ENCODE assay signal across 10 cellular contexts in genomic region chr7:36312064-36312914, GRCh38.
A peak's percentile ranks its signal among the peaks of the same experiment; 100 is the strongest.
DNase-seq lines count a peak whose midpoint lies in the region; ATAC-seq and TF ChIP-seq lines count a peak whose summit lies in the region.
"Had no signal": no experiment of that assay in that cellular context is flagged by ENCODE, and none has a peak within 500 bp of the region (broad histone marks: within the 10 kb centered on the region; RNA-seq: fewer than 3 reads in every experiment).

No MANE protein-coding gene starts in this region.

- peak; percentile 78 for TF ChIP-seq CTCF in OCI-LY7 (conservative IDR thresholded peaks at IDR 0.05; ENCODE audit: low read length)
- TF ChIP-seq CTCF in thyroid gland (IDR thresholded peaks at IDR 0.05): peak in 4 of 6 experiments; percentile 11 to 40 (median 35)

- no peak overlapping the region for H3K4me3 Mint-ChIP-seq in activated T-helper 1 cell treated with anti-CD3 and anti-CD28 coated beads, Interleukin-12 subunit alpha, Interleukin-12 subunit beta, Interleukin-2, Interleukin-4 antibody, amounts not matched to agents 30 ng/mL and 10 ng/mL and 1 ng/mL, durations not matched to agents 14 hours and 24 hours and 36 hours

- H3K27ac ChIP-seq in OCI-LY7 (ENCODE audit: low read depth, low read length, poor library complexity, severe bottlenecking) (no peak overlapping the region), epithelial cell of prostate (no peak overlapping the region), thyroid gland (no peak overlapping the region)
- H3K27ac ChIP-seq: BLaER1 treated with 17β-estradiol and CSF1 and Interleukin-3, amounts not matched to agents 10 nM and 100 nM; vagina had no signal

- H3K4me3 ChIP-seq in OCI-LY7 (ENCODE audit: low read depth, low read length, poor library complexity, severe bottlenecking) (no peak overlapping the region), thyroid gland (replicated peaks in 1 of 3) (no peak overlapping the region)
- H3K4me3 ChIP-seq: BLaER1 treated with 17β-estradiol and CSF1 and Interleukin-3, amounts not matched to agents 10 nM and 100 nM; vagina had no signal

- H3K4me1 ChIP-seq in OCI-LY7 (ENCODE audit: insufficient read depth, low read length, poor library complexity, severe bottlenecking) (no peaks in the 10 kb centered on the region), thyroid gland (no peaks in the 10 kb centered on the region)
- H3K4me1 ChIP-seq: vagina had no signal

- peak overlapping the region; percentile 94 for H2AFZ ChIP-seq in OCI-LY7 (ENCODE audit: low read length)

- CTCF ChIA-PET in OCI-LY7 (lab: Charles Lee; ENCODE audit: unreplicated experiment): no interaction called here

- H3K36me3 ChIP-seq in OCI-LY7 (ENCODE audit: insufficient read depth, low read length): no peaks in the 10 kb centered on the region
- H3K36me3 ChIP-seq in thyroid gland: no peaks in the 10 kb centered on the region
- H3K36me3 ChIP-seq: BLaER1 treated with 17β-estradiol and CSF1 and Interleukin-3, amounts not matched to agents 10 nM and 100 nM; vagina had no signal

- no peaks in the 10 kb centered on the region for H3K9me2 ChIP-seq in OCI-LY7 (ENCODE audit: insufficient read depth, low read length)

- H3K9me3 ChIP-seq in OCI-LY7 (ENCODE audit: low read length): no peaks in the 10 kb centered on the region
- H3K9me3 ChIP-seq in thyroid gland: no peaks in the 10 kb centered on the region
- H3K9me3 ChIP-seq: BLaER1 treated with 17β-estradiol and CSF1 and Interleukin-3, amounts not matched to agents 10 nM and 100 nM; vagina had no signal

- peak overlapping the region; percentile 63 for H3K4me2 ChIP-seq in OCI-LY7 (ENCODE audit: low read length)
- H3K4me2 ChIP-seq: BLaER1 treated with 17β-estradiol and CSF1 and Interleukin-3, amounts not matched to agents 10 nM and 100 nM had no signal

- peak; percentile 3 for DNase-seq in activated T-helper 1 cell treated with Interleukin-2 at 50 U/mL for 16 hours (ENCODE audit: low read depth)
- DNase-seq in activated T-helper 1 cell treated with anti-CD3 and anti-CD28 coated beads, Interleukin-12 subunit alpha, Interleukin-12 subunit beta, Interleukin-2, Interleukin-4 antibody, amounts not matched to agents 30 ng/mL and 10 ng/mL and 1 ng/mL, durations not matched to agents 14 hours and 24 hours and 36 hours (ENCODE audit: low spot score): no peak
- peak; percentile 77 for DNase-seq in OCI-LY7 (ENCODE audit: low spot score)
- DNase-seq in epithelial cell of prostate (ENCODE audit: low read depth, low spot score): peak; percentile 20
- peak; percentile 52 to 62 for DNase-seq in thyroid gland
- DNase-seq in SW 1271 (lab: John Stamatoyannopoulos, UW): no peak
- no peak for DNase-seq in superior temporal gyrus (ENCODE audit: extremely low spot score)

- H3K27me3 ChIP-seq in thyroid gland: no peaks in the 10 kb centered on the region
- H3K27me3 ChIP-seq: BLaER1 treated with 17β-estradiol and CSF1 and Interleukin-3, amounts not matched to agents 10 nM and 100 nM; vagina had no signal

- H3K4me1 Mint-ChIP-seq in activated T-helper 1 cell treated with anti-CD3 and anti-CD28 coated beads, Interleukin-12 subunit alpha, Interleukin-12 subunit beta, Interleukin-2, Interleukin-4 antibody, amounts not matched to agents 30 ng/mL and 10 ng/mL and 1 ng/mL, durations not matched to agents 14 hours and 24 hours and 36 hours (ENCODE audit: low read depth): peaks cover 6% of the 10 kb centered on the region

- intact Hi-C loops in activated T-helper 1 cell treated with anti-CD3 and anti-CD28 coated beads, Interleukin-12 subunit alpha, Interleukin-12 subunit beta, Interleukin-2, Interleukin-4 antibody, amounts not matched to agents 30 ng/mL and 10 ng/mL and 1 ng/mL, durations not matched to agents 14 hours and 24 hours and 36 hours (cut with micrococcal nuclease): no loop called here
- intact Hi-C loops in OCI-LY7 (cut with micrococcal nuclease; ENCODE audit: unreplicated experiment): no loop called here
- intact Hi-C loops in thyroid gland (cut with DNase I): no loop called here

- H3K9me3 Mint-ChIP-seq in activated T-helper 1 cell treated with anti-CD3 and anti-CD28 coated beads, Interleukin-12 subunit alpha, Interleukin-12 subunit beta, Interleukin-2, Interleukin-4 antibody, amounts not matched to agents 30 ng/mL and 10 ng/mL and 1 ng/mL, durations not matched to agents 14 hours and 24 hours and 36 hours: no peaks in the 10 kb centered on the region

- H4K20me1 ChIP-seq in OCI-LY7 (ENCODE audit: insufficient read depth, low read length): no peaks in the 10 kb centered on the region
- H4K20me1 ChIP-seq: BLaER1 treated with 17β-estradiol and CSF1 and Interleukin-3, amounts not matched to agents 10 nM and 100 nM had no signal

- ATAC-seq in GM19463 (IDR thresholded peaks at IDR 0.05; ENCODE audit: unreplicated experiment): no peak

- peaks cover 7% of the 10 kb centered on the region for H3K27me3 Mint-ChIP-seq in activated T-helper 1 cell treated with anti-CD3 and anti-CD28 coated beads, Interleukin-12 subunit alpha, Interleukin-12 subunit beta, Interleukin-2, Interleukin-4 antibody, amounts not matched to agents 30 ng/mL and 10 ng/mL and 1 ng/mL, durations not matched to agents 14 hours and 24 hours and 36 hours (ENCODE audit: insufficient read depth)

- TF ChIP-seq POLR2A in thyroid gland (IDR thresholded peaks at IDR 0.05): no peak

- H3K36me3 Mint-ChIP-seq in activated T-helper 1 cell treated with anti-CD3 and anti-CD28 coated beads, Interleukin-12 subunit alpha, Interleukin-12 subunit beta, Interleukin-2, Interleukin-4 antibody, amounts not matched to agents 30 ng/mL and 10 ng/mL and 1 ng/mL, durations not matched to agents 14 hours and 24 hours and 36 hours (ENCODE audit: low read depth): no peaks in the 10 kb centered on the region

- no peak overlapping the region for H3K27ac Mint-ChIP-seq in activated T-helper 1 cell treated with anti-CD3 and anti-CD28 coated beads, Interleukin-12 subunit alpha, Interleukin-12 subunit beta, Interleukin-2, Interleukin-4 antibody, amounts not matched to agents 30 ng/mL and 10 ng/mL and 1 ng/mL, durations not matched to agents 14 hours and 24 hours and 36 hours

- H3K79me2 ChIP-seq in OCI-LY7 (ENCODE audit: insufficient read depth, low read depth, low read length): no peaks in the 10 kb centered on the region

- BruUV-seq in OCI-LY7 (replicated peaks; lab: Mats Ljungman, UMichigan): no TSS peak

- WGBS in thyroid gland, 2 donors: 68 to 75% methylated on average over 15 of the region's 15 CpGs

- POLR2A ChIA-PET in OCI-LY7 (lab: Charles Lee): interaction anchor here (0.6 kb wide), 2 partner anchors 144 to 346 kb away, joined by 3 to 5 read pairs; no protein-coding TSS in a partner anchor

Comparison
In these comparisons a context has a peak if more than half of its experiments do, and no peak if none do; other contexts are left out.
1. DNase-seq: peak in activated T-helper 1 cell treated with Interleukin-2 at 50 U/mL for 16 hours (single experiment), OCI-LY7 (single experiment), epithelial cell of prostate (single experiment) and thyroid gland (2 of 2); none in activated T-helper 1 cell treated with anti-CD3 and anti-CD28 coated beads, Interleukin-12 subunit alpha, Interleukin-12 subunit beta, Interleukin-2, Interleukin-4 antibody, amounts not matched to agents 30 ng/mL and 10 ng/mL and 1 ng/mL, durations not matched to agents 14 hours and 24 hours and 36 hours (single experiment), SW 1271 (0 of 2) and superior temporal gyrus (single experiment).